In the genomic region with DNA sequence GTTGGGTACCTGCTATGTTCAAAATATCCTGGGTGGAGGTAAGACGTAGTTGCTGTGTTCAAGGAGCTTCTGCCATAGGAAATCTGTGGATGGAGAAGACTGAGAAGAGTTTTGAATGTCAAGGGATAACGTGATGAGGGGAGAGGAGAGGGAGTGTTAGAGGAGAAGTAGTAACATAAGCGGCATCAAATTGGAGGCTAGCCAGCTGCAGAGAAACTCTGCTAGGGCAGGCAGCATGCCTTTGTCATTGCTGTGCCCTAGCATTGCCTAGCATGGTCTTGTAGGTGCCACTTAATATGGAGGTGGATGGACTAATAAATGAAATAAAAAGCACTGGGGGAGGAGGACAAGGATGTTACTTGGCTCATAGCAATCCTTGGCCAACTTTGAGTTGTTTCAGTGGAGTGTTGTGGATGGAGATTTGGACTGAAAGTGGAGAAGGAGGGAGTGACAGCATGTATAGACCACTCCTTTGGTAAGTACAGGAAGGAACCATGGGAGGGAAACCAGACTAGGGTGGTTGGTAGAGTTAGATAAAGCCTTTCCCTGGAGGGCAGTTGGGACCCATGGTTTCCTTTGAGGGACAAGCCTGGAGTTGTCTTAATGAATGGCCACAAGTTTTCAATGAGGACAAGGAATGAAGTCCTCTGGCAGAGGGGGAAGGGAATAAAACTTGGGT, we compare ENCODE assay signal across 29 cellular contexts. TPM values are rescaled to one million over a fixed set of nuclear protein-coding genes. Genes with fewer than 3 reads are reported as not detected.
DNase-seq lines count a peak whose midpoint lies in the region; ATAC-seq, FAIRE-seq and TF ChIP-seq lines count a peak whose summit lies in the region.
"Had no signal": no experiment of that assay in that cellular context is flagged by ENCODE, and none has a peak within 500 bp of the region (broad histone marks: within the 10 kb centered on the region; RNA-seq: fewer than 3 reads in every experiment).

No MANE protein-coding gene starts in this region.

- peak; percentile 51 to 57 for ATAC-seq in left cardiac atrium

- H3K27me3 Mint-ChIP-seq in type B pancreatic cell, result no peaks in the 10 kb centered on the region

- H3K9me3 Mint-ChIP-seq in type B pancreatic cell, result no peaks in the 10 kb centered on the region
- H3K9me3 Mint-ChIP-seq: activated naive CD4-positive, alpha-beta T cell treated with anti-CD3 and anti-CD28 coated beads, Interleukin-2, amount 50 U/mL, for 72 hours; immature natural killer cell had no signal

- peaks cover 9 to 17% (median 13%) of the 10 kb centered on the region in 11 experiments; a peak in 17 of 22 replicates for H3K36me3 ChIP-seq in BLaER1 treated with 17β-estradiol and CSF1 and Interleukin-3, amounts not matched to agents 10 nM and 100 nM
- H3K36me3 ChIP-seq in HUES6 (ENCODE audit: control insufficient read depth, insufficient read depth, low read length), result peaks cover 12% of the 10 kb centered on the region
- peaks cover 0 to 19% (median 0%) of the 10 kb centered on the region in 4 donors for H3K36me3 ChIP-seq in sigmoid colon
- H3K36me3 ChIP-seq: BE2C had no signal

- WGBS in sigmoid colon, 2 donors, result 81 to 83% methylated on average over 3 of the region's 3 CpGs

- H3K4me3 Mint-ChIP-seq in type B pancreatic cell, result no peak overlapping the region
- H3K4me3 Mint-ChIP-seq: activated CD8-positive, alpha-beta T cell treated with anti-CD3 and anti-CD28 coated beads, Interleukin-2, amount 10 ng/mL, durations not matched to agents 7 days and 5 days; immature natural killer cell; naive thymus-derived CD8-positive, alpha-beta T cell had no signal

- no peaks in the 10 kb centered on the region for H3K27me3 ChIP-seq in BLaER1 treated with 17β-estradiol and CSF1 and Interleukin-3, amounts not matched to agents 10 nM and 100 nM
- H3K27me3 ChIP-seq in HUES6 (ENCODE audit: control insufficient read depth, insufficient read depth, low read length) (no peaks in the 10 kb centered on the region), sigmoid colon (no peaks in the 10 kb centered on the region)
- H3K27me3 ChIP-seq: BE2C, esophagus muscularis mucosa, hepatocyte had no signal

- H3K4me1 ChIP-seq in BLaER1 treated with 17β-estradiol and CSF1 and Interleukin-3, amounts not matched to agents 10 nM and 100 nM, result peaks cover 10 to 58% (median 39%) of the 10 kb centered on the region in 10 experiments
- H3K4me1 ChIP-seq in HUES6 (ENCODE audit: control insufficient read depth, insufficient read depth, low read length) (peaks cover 74% of the 10 kb centered on the region), sigmoid colon (peaks cover 0 to 63% (median 53%) of the 10 kb centered on the region in 4 donors)
- H3K4me1 ChIP-seq: BE2C had no signal

- no peaks in the 10 kb centered on the region for H3K9me3 ChIP-seq in BLaER1 treated with 17β-estradiol and CSF1 and Interleukin-3, amounts not matched to agents 10 nM and 100 nM (replicated peaks in 1 of 11)
- H3K9me3 ChIP-seq in HUES6 (ENCODE audit: control insufficient read depth, insufficient read depth, low read depth, low read length), result no peaks in the 10 kb centered on the region
- H3K9me3 ChIP-seq in sigmoid colon, result no peaks in the 10 kb centered on the region
- H3K9me3 ChIP-seq: BE2C, esophagus muscularis mucosa had no signal

- peak overlapping the region in 9 of 11 experiments; percentile 16 to 60 (median 40); a peak in 17 of 22 replicates for H3K4me2 ChIP-seq in BLaER1 treated with 17β-estradiol and CSF1 and Interleukin-3, amounts not matched to agents 10 nM and 100 nM

- no peak overlapping the region for H3K9ac ChIP-seq in BLaER1 treated with 17β-estradiol and CSF1 and Interleukin-3, amounts not matched to agents 10 nM and 100 nM
- H3K9ac ChIP-seq in HUES6 (ENCODE audit: low read length), result no peak overlapping the region

- H3K36me3 Mint-ChIP-seq in type B pancreatic cell, result peaks cover 8% of the 10 kb centered on the region
- H3K36me3 Mint-ChIP-seq: activated naive CD4-positive, alpha-beta T cell treated with anti-CD3 and anti-CD28 coated beads, Interleukin-2, amount 50 U/mL, for 72 hours; naive thymus-derived CD8-positive, alpha-beta T cell had no signal

- no peak for TF ChIP-seq EP300 in sigmoid colon (IDR thresholded peaks at IDR 0.05)

- H3K4me1 Mint-ChIP-seq in type B pancreatic cell (ENCODE audit: unreplicated experiment), result peaks cover 30% of the 10 kb centered on the region

- H3K27ac Mint-ChIP-seq in type B pancreatic cell, result no peak overlapping the region
- H3K27ac Mint-ChIP-seq: activated CD8-positive, alpha-beta T cell treated with anti-CD3 and anti-CD28 coated beads, Interleukin-2, amount 10 ng/mL, durations not matched to agents 7 days and 5 days; activated naive CD4-positive, alpha-beta T cell treated with anti-CD3 and anti-CD28 coated beads, Interleukin-2, amount 50 U/mL, for 72 hours; immature natural killer cell; naive thymus-derived CD8-positive, alpha-beta T cell had no signal

- no peak for FAIRE-seq in H54 (lab: Jason Lieb, UNC)
- FAIRE-seq: bronchial epithelial cell, H1, RCC 7860, small intestine, TTC549 had no signal

- DNase-seq in SHP77 treated with DMSO at 0.1 percent for 48 hours (lab: John Stamatoyannopoulos, UW), result peak; percentile 3
- DNase-seq in left cardiac atrium, result no peak
- DNase-seq in type B pancreatic cell (ENCODE audit: extremely low spot score, unreplicated experiment), result no peak
- DNase-seq in H54 (ENCODE audit: insufficient read length, low spot score), result no peak
- DNase-seq in stimulated activated naive CD4-positive, alpha-beta T cell treated with Interleukin-2 at 50 U/mL for 16 hours (lab: John Stamatoyannopoulos, UW), result no peak
- DNase-seq in sigmoid colon, result no peak
- DNase-seq: anterior cingulate cortex, BE2C, COR-L47, cortex of kidney, foreskin melanocyte, NCI-H1105, NCI-H187 treated with DMSO at 0.1 percent for 48 hours, NCI-H524 treated with DMSO at 0.1 percent for 48 hours, small intestine, trophoblast cell had no signal

- TF ChIP-seq CTCF in type B pancreatic cell (conservative IDR thresholded peaks at IDR 0.05), result no peak
- TF ChIP-seq CTCF in sigmoid colon (IDR thresholded peaks at IDR 0.05), result no peak

- H4K20me1 ChIP-seq in BLaER1 treated with 17β-estradiol and CSF1 and Interleukin-3, amounts not matched to agents 10 nM and 100 nM, result peaks cover 0 to 42% (median 11%) of the 10 kb centered on the region in 11 experiments; a peak in 12 of 22 replicates

- H3K4me3 ChIP-seq in BLaER1 treated with 17β-estradiol and CSF1 and Interleukin-3, amounts not matched to agents 10 nM and 100 nM, result no peak overlapping the region
- 0 out of 2 replicates have a peak overlapping the region, but pooled peaks have one; percentile 16 for H3K4me3 ChIP-seq in HUES6 (ENCODE audit: low read depth, low read length)
- H3K4me3 ChIP-seq in sigmoid colon, result no peak overlapping the region
- H3K4me3 ChIP-seq: esophagus muscularis mucosa, hepatocyte, SK-N-MC had no signal

- no peak for TF ChIP-seq POLR2A in H54 (IDR thresholded peaks at IDR 0.05; ENCODE audit: low read depth, low read length)
- TF ChIP-seq POLR2A in sigmoid colon (IDR thresholded peaks at IDR 0.05), result no peak

- H3K27ac ChIP-seq in BLaER1 treated with 17β-estradiol and CSF1 and Interleukin-3, amounts not matched to agents 10 nM and 100 nM, result no peak overlapping the region
- H3K27ac ChIP-seq in HUES6 (ENCODE audit: low read depth, low read length) (peak overlapping the region; percentile 66; the same call in 1 of the 2 replicates), sigmoid colon (peak overlapping the region in 2 of 4 donors; percentile 56 to 61)
- H3K27ac ChIP-seq: esophagus muscularis mucosa, SK-N-MC had no signal

- intact Hi-C loops in left cardiac atrium (cut with DNase I) (loop anchor here in 1 of 2 donors (10.0 kb wide), 1 partner anchor 47 kb away; no protein-coding TSS in a partner anchor), sigmoid colon (cut with DNase I) (no loop called here)

RNA-seq across cellular contexts. Expression of a gene that starts 6.3 kb away (rescaled TPM):
- 1 to 10 TPM; 5.2 to 7.5 TPM for total RNA-seq in left cardiac atrium
- 15.3 and 25.6 TPM in 2 replicates for total RNA-seq in type B pancreatic cell (ENCODE audit: low replicate concordance)
- total RNA-seq in sigmoid colon, result 10 to 100 TPM in 1 of 4 donors, 1 to 10 TPM in 3; 7.1 to 14.7 (median 8.1) TPM
- polyA plus RNA-seq in sigmoid colon, result 1 to 10 TPM; 1.2 to 5.0 (median 2.5) TPM
